In genomic region chr7:94509879-94510581, GRCh38 we compare ENCODE assay signal across 8 cellular contexts.
DNase-seq lines count a peak whose midpoint lies in the region; ATAC-seq and TF ChIP-seq lines count a peak whose summit lies in the region.

No MANE protein-coding gene starts in this region.

- peak; percentile 71 for DNase-seq in ELF-1 (ENCODE audit: low read depth, low spot score)
- DNase-seq in KBM-7: peak; percentile 75
- peak; percentile 85 for DNase-seq in RPMI8226
- DNase-seq in activated gamma-delta T cell (lab: John Stamatoyannopoulos, UW): peak; percentile 50
- DNase-seq in foreskin fibroblast: peak; percentile 54 to 85
- DNase-seq in superior temporal gyrus (ENCODE audit: extremely low spot score): peak; percentile 80

- in situ Hi-C loops in KBM-7 (cut with MboI; ENCODE audit: low pct_unique_long_range_greater_than_20kb, low sequenced_read_pairs): no loop called here

- H3K4me3 ChIP-seq in foreskin fibroblast (ENCODE audit: low read depth in 1 of 2, low read length in 2 of 2) (peak overlapping the region; percentile 66 to 71), neuron (ENCODE audit: low read length) (peak overlapping the region; percentile 79)

- peak overlapping the region; percentile 87 for H2AFZ ChIP-seq in neuron (ENCODE audit: low read depth, low read length)

- peaks cover 3% of the 10 kb centered on the region for H3K36me3 ChIP-seq in neuron (ENCODE audit: insufficient read depth, low read length)

- peak; percentile 72 for ATAC-seq in GM21737 (IDR thresholded peaks at IDR 0.05; ENCODE audit: unreplicated experiment)

- no peaks in the 10 kb centered on the region for H3K27me3 ChIP-seq in neuron (ENCODE audit: insufficient read depth, low read length)

- TF ChIP-seq CTCF in foreskin fibroblast (IDR thresholded peaks at IDR 0.05; ENCODE audit: low read depth, low read length): peak; percentile 25

- H3K9me3 ChIP-seq in neuron (ENCODE audit: low read length): no peaks in the 10 kb centered on the region

- peaks cover 23% of the 10 kb centered on the region for H3K4me1 ChIP-seq in neuron (ENCODE audit: insufficient read depth, low read length)

Comparison
In these comparisons a context has a peak if more than half of its experiments do, and no peak if none do; other contexts are left out.
1. Peak in every context shown above with its lines: DNase-seq, ATAC-seq and H3K4me3 ChIP-seq.